Comparison of ENCODE assay signal across 25 cellular contexts in the genomic region with DNA sequence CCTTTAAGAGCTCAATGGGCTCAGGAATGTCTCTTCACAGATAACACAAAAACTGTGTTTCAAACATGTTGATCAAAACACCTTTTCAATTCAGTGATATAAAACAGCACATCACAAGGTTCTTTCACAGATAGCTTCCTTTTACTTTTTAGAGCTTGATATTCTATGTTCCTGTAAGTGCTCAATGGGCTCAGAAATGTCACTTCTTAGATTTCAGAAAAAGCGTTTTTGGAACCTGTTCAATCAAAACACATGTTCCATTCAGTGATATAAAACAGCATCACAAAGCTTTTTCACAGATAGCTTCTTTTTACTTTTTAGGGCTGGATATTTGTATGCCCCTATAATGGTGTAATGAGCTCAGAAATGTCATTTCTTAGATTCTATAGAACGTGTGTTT.
"Had no signal": no experiment of that assay in that cellular context is flagged by ENCODE, and none has a peak within 500 bp of the region (broad histone marks: within the 10 kb centered on the region; RNA-seq: fewer than 3 reads in every experiment).

No MANE protein-coding gene starts in this region.

- H3K4me1 Mint-ChIP-seq: naive B cell; stimulated activated memory B cell treated with anti-CD40 and anti-IgM and Interleukin-4, amounts not matched to agents 10 μg/mL and 1 μg/mL and 100 μg/mL, for 72 hours; stimulated activated naive CD8-positive, alpha-beta T cell treated with anti-CD3 and anti-CD28 coated beads, Interleukin-15, amount 100 ng/mL, for 72 hours had no signal

- H3K4me1 ChIP-seq: heart right ventricle, left ventricle myocardium inferior, prostate gland, suprapubic skin, tibial artery, upper lobe of right lung had no signal

- H3K9me3 ChIP-seq: heart right ventricle, left ventricle myocardium inferior, ovary, prostate gland, right lobe of liver, suprapubic skin, thoracic aorta, tibial artery, upper lobe of right lung had no signal

- ATAC-seq: heart right ventricle; natural killer cell; right lobe of liver; stimulated activated memory B cell treated with anti-CD40 and anti-IgM and Interleukin-4, amounts not matched to agents 10 μg/mL and 1 μg/mL and 100 μg/mL, for 72 hours; stimulated activated naive CD8-positive, alpha-beta T cell treated with anti-CD3 and anti-CD28 coated beads, Interleukin-15, amount 100 ng/mL, for 72 hours; upper lobe of right lung had no signal

- H3K36me3 ChIP-seq: heart right ventricle, left ventricle myocardium inferior, ovary, prostate gland, right lobe of liver, suprapubic skin, thoracic aorta, tibial artery, upper lobe of right lung had no signal

- H3K9me3 Mint-ChIP-seq: mesothelial cell of epicardium; natural killer cell; stimulated activated memory B cell treated with anti-CD40 and anti-IgM and Interleukin-4, amounts not matched to agents 10 μg/mL and 1 μg/mL and 100 μg/mL, for 72 hours; stimulated activated naive CD8-positive, alpha-beta T cell treated with anti-CD3 and anti-CD28 coated beads, Interleukin-15, amount 100 ng/mL, for 72 hours had no signal

- H3K36me3 Mint-ChIP-seq: mesothelial cell of epicardium; naive B cell; natural killer cell; stimulated activated memory B cell treated with anti-CD40 and anti-IgM and Interleukin-4, amounts not matched to agents 10 μg/mL and 1 μg/mL and 100 μg/mL, for 72 hours had no signal

- H3K27ac Mint-ChIP-seq: mesothelial cell of epicardium; naive B cell; natural killer cell; stimulated activated memory B cell treated with anti-CD40 and anti-IgM and Interleukin-4, amounts not matched to agents 10 μg/mL and 1 μg/mL and 100 μg/mL, for 72 hours; stimulated activated naive CD8-positive, alpha-beta T cell treated with anti-CD3 and anti-CD28 coated beads, Interleukin-15, amount 100 ng/mL, for 72 hours had no signal

- H3K4me3 Mint-ChIP-seq: mesothelial cell of epicardium; naive B cell; natural killer cell; stimulated activated memory B cell treated with anti-CD40 and anti-IgM and Interleukin-4, amounts not matched to agents 10 μg/mL and 1 μg/mL and 100 μg/mL, for 72 hours; stimulated activated naive CD8-positive, alpha-beta T cell treated with anti-CD3 and anti-CD28 coated beads, Interleukin-15, amount 100 ng/mL, for 72 hours had no signal

- H3K27me3 ChIP-seq: heart right ventricle, hepatocyte, ovary, right lobe of liver, suprapubic skin, tibial artery, upper lobe of right lung had no signal

- H3K4me3 ChIP-seq: heart right ventricle, hepatocyte, left ventricle myocardium inferior, lung, ovary, prostate gland, right lobe of liver, smooth muscle cell, suprapubic skin, thoracic aorta, tibial artery, upper lobe of right lung had no signal

- H3K27ac ChIP-seq: heart right ventricle, hepatocyte, left ventricle myocardium inferior, ovary, prostate gland, right lobe of liver, suprapubic skin, thoracic aorta, tibial artery, upper lobe of right lung had no signal

- H3K27me3 Mint-ChIP-seq: stimulated activated memory B cell treated with anti-CD40 and anti-IgM and Interleukin-4, amounts not matched to agents 10 μg/mL and 1 μg/mL and 100 μg/mL, for 72 hours had no signal

- DNase-seq: heart right ventricle; islet precursor cell; left ventricle myocardium inferior; mesendoderm; naive B cell; natural killer cell; right lobe of liver; stimulated activated CD4-positive, alpha-beta T cell treated with anti-CD3 and anti-CD28 coated beads, Interleukin-1b, Interleukin-23, amount 100 ng/mL, for 48 hours; stimulated activated CD4-positive, alpha-beta T cell treated with anti-CD3 and anti-CD28 coated beads, Interleukin-2, amount 100 ng/mL, for 48 hours; stimulated activated CD4-positive, alpha-beta T cell treated with anti-CD3 and anti-CD28 coated beads, Interleukin-4, amount 100 ng/mL, for 4 hours; stimulated activated CD8-positive, alpha-beta memory T cell treated with anti-CD3 and anti-CD28 coated beads, Interleukin-4, amount 100 ng/mL, for 48 hours; stimulated activated naive CD4-positive, alpha-beta T cell treated with Interleukin-2 at 50 U/mL for 16 hours; stimulated activated naive CD8-positive, alpha-beta T cell treated with anti-CD3 and anti-CD28 coated beads, Interleukin-15, amount 100 ng/mL, for 72 hours; tibial artery; trophoblast cell; upper lobe of right lung had no signal
